ENCODE assay signal across 11 cellular contexts in the genomic region with DNA sequence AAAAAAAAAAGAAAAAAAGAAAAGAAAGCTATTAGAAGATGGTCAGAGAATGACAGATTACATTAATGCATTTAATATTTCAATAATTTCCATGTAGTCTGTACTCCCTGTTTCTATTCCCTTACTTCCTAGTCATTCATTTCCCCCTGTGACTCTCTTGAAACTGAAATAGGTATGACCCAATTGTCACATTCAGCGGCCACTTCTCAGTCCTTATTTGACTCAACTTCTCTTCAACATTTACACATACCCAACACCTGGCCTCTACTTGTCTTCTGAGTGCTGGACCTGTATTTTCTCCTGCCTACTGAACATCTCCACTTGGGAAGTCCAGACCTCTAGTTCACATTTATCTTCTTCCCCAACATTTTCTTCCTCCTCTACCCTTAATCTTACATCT. TPM values are rescaled to one million over a fixed set of nuclear protein-coding genes. Genes with fewer than 3 reads are reported as not detected.
DNase-seq lines count a peak whose midpoint lies in the region; ATAC-seq and TF ChIP-seq lines count a peak whose summit lies in the region.
"Had no signal": no experiment of that assay in that cellular context is flagged by ENCODE, and none has a peak within 500 bp of the region (broad histone marks: within the 10 kb centered on the region; RNA-seq: fewer than 3 reads in every experiment).

No MANE protein-coding gene starts in this region.

- peak overlapping the region; percentile 53 for H3K4me3 Mint-ChIP-seq in activated naive CD8-positive, alpha-beta T cell
- no peak overlapping the region for H3K4me3 Mint-ChIP-seq in type B pancreatic cell
- H3K4me3 Mint-ChIP-seq: activated naive CD4-positive, alpha-beta T cell treated with anti-CD3 and anti-CD28 coated beads, Interleukin-2, amount 10 ng/mL, durations not matched to agents 7 days and 5 days; effector memory CD8-positive, alpha-beta T cell had no signal

- no peaks in the 10 kb centered on the region for H3K9me3 Mint-ChIP-seq in activated naive CD8-positive, alpha-beta T cell (ENCODE audit: low read depth)
- no peaks in the 10 kb centered on the region for H3K9me3 Mint-ChIP-seq in type B pancreatic cell
- H3K9me3 Mint-ChIP-seq: effector memory CD8-positive, alpha-beta T cell had no signal

- ATAC-seq in GM18517 (IDR thresholded peaks at IDR 0.05; ENCODE audit: unreplicated experiment) = peak; percentile 94
- peak; percentile 91 for ATAC-seq in GM19452 (IDR thresholded peaks at IDR 0.05; ENCODE audit: unreplicated experiment)
- ATAC-seq in HG02938 (IDR thresholded peaks at IDR 0.05; ENCODE audit: unreplicated experiment) = peak; percentile 98
- ATAC-seq: effector memory CD8-positive, alpha-beta T cell; sciatic nerve had no signal

- H3K27ac Mint-ChIP-seq in activated naive CD8-positive, alpha-beta T cell = peak overlapping the region; percentile 75
- no peak overlapping the region for H3K27ac Mint-ChIP-seq in type B pancreatic cell
- H3K27ac Mint-ChIP-seq: activated naive CD4-positive, alpha-beta T cell treated with anti-CD3 and anti-CD28 coated beads, Interleukin-2, amount 10 ng/mL, durations not matched to agents 7 days and 5 days; effector memory CD8-positive, alpha-beta T cell had no signal

- H3K4me1 Mint-ChIP-seq in activated naive CD8-positive, alpha-beta T cell (ENCODE audit: low read depth) = peaks cover 34% of the 10 kb centered on the region
- H3K4me1 Mint-ChIP-seq in type B pancreatic cell (ENCODE audit: unreplicated experiment) = peaks cover 11% of the 10 kb centered on the region

- no peaks in the 10 kb centered on the region for H3K27me3 Mint-ChIP-seq in activated naive CD8-positive, alpha-beta T cell
- H3K27me3 Mint-ChIP-seq in type B pancreatic cell = no peaks in the 10 kb centered on the region
- H3K27me3 Mint-ChIP-seq: activated naive CD4-positive, alpha-beta T cell treated with anti-CD3 and anti-CD28 coated beads, Interleukin-2, amount 10 ng/mL, durations not matched to agents 7 days and 5 days; effector memory CD8-positive, alpha-beta T cell had no signal

- DNase-seq in NCI-H2029 (lab: John Stamatoyannopoulos, UW) = no peak
- DNase-seq in SW480 (ENCODE audit: low spot score) = no peak
- no peak for DNase-seq in type B pancreatic cell (ENCODE audit: extremely low spot score, unreplicated experiment)
- DNase-seq: activated naive CD4-positive, alpha-beta T cell treated with anti-CD3 and anti-CD28 coated beads, Interleukin-2, amount 10 ng/mL, durations not matched to agents 7 days and 5 days; effector memory CD8-positive, alpha-beta T cell; T-helper 9 cell had no signal

- H3K36me3 Mint-ChIP-seq in activated naive CD8-positive, alpha-beta T cell = peaks cover 17% of the 10 kb centered on the region
- H3K36me3 Mint-ChIP-seq in type B pancreatic cell = peaks cover 15% of the 10 kb centered on the region

- TF ChIP-seq CTCF in type B pancreatic cell (conservative IDR thresholded peaks at IDR 0.05) = no peak

RNA-seq across cellular contexts. Expression of gene EEA1, which starts 7.2 kb away (rescaled TPM):
- 24.6 and 31.9 TPM in 2 replicates for total RNA-seq in type B pancreatic cell (ENCODE audit: low replicate concordance)
